Comparison of ENCODE assay signal across 22 cellular contexts in the genomic region with DNA sequence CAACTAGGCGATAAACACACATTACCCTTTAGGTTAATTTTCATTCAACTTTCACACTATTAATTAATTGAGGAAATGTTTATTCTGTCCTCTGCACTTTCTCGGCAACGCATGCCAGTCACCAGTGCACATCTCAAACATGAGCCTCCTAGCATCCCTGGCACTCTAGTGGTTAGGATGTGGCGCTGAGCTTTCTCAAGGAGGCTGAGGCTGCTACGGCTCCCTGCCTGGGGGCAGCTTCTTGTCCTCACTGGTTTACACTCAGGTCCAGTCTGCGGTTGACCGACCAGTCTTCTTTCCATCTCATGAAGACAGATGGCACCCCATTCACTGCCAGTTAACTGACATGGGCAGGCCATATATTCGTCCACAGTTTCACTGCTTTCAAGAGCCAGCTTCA.
A peak's percentile ranks its signal among the peaks of the same experiment; 100 is the strongest.
DNase-seq lines count a peak whose midpoint lies in the region; ATAC-seq and TF ChIP-seq lines count a peak whose summit lies in the region.
"Had no signal": no experiment of that assay in that cellular context is flagged by ENCODE, and none has a peak within 500 bp of the region (broad histone marks: within the 10 kb centered on the region; RNA-seq: fewer than 3 reads in every experiment).

No MANE protein-coding gene starts in this region.

- H3K27ac Mint-ChIP-seq in osteocyte (ENCODE audit: unreplicated experiment), result no peak overlapping the region
- no peak overlapping the region for H3K27ac Mint-ChIP-seq in nephron progenitor cell
- H3K27ac Mint-ChIP-seq: CD14-positive monocyte; CD4-positive, alpha-beta T cell; CD8-positive, alpha-beta memory T cell had no signal

- H3K27me3 Mint-ChIP-seq in osteocyte (ENCODE audit: unreplicated experiment), result no peaks in the 10 kb centered on the region
- H3K27me3 Mint-ChIP-seq in nephron progenitor cell (ENCODE audit: low read depth, poor library complexity), result peaks cover 15% of the 10 kb centered on the region

- H3K4me1 Mint-ChIP-seq in osteocyte (ENCODE audit: unreplicated experiment) (no peaks in the 10 kb centered on the region), nephron progenitor cell (peaks cover 28% of the 10 kb centered on the region)
- H3K4me1 Mint-ChIP-seq: CD14-positive monocyte; CD8-positive, alpha-beta memory T cell had no signal

- H3K4me3 Mint-ChIP-seq in osteocyte (ENCODE audit: unreplicated experiment) (no peak overlapping the region), nephron progenitor cell (no peak overlapping the region)
- H3K4me3 Mint-ChIP-seq: CD14-positive monocyte; CD4-positive, alpha-beta T cell; CD8-positive, alpha-beta memory T cell had no signal

- no peaks in the 10 kb centered on the region for H3K36me3 Mint-ChIP-seq in osteocyte (ENCODE audit: unreplicated experiment)
- H3K36me3 Mint-ChIP-seq in nephron progenitor cell (ENCODE audit: low read depth), result no peaks in the 10 kb centered on the region
- H3K36me3 Mint-ChIP-seq: CD14-positive monocyte; CD8-positive, alpha-beta memory T cell had no signal

- peaks cover 36% of the 10 kb centered on the region for H3K9me3 Mint-ChIP-seq in osteocyte (ENCODE audit: unreplicated experiment)
- peaks cover 27% of the 10 kb centered on the region for H3K9me3 Mint-ChIP-seq in nephron progenitor cell

- peak; percentile 36 for DNase-seq in activated effector memory CD4-positive, alpha-beta T cell treated with anti-CD3 and anti-CD28 coated beads, Interleukin-2, amount 50 U/mL, for 16 hours
- no peak for DNase-seq in activated effector memory CD4-positive, alpha-beta T cell treated with Interleukin-2 at 50 U/mL for 16 hours
- DNase-seq in left kidney (ENCODE audit: low read depth, low spot score) (peak; percentile 48), osteocyte (ENCODE audit: extremely low spot score, unreplicated experiment) (peak; percentile 63), nephron progenitor cell (no peak), inferior parietal cortex (ENCODE audit: extremely low spot score) (no peak)
- DNase-seq: 8988T; ACHN; AML-193; BE2C; CD4-positive, alpha-beta T cell; CD8-positive, alpha-beta memory T cell; DMS 273 treated with DMSO at 0.1 percent for 48 hours; DMS79; EL; GDM1; GM23248; HCEC 1CT had no signal

- no peak for TF ChIP-seq CTCF in osteocyte (IDR thresholded peaks at IDR 0.05)
- TF ChIP-seq CTCF in nephron progenitor cell (IDR thresholded peaks at IDR 0.05), result no peak

- no peak for ATAC-seq in HG03139 (IDR thresholded peaks at IDR 0.05; ENCODE audit: unreplicated experiment)
- ATAC-seq: A549, GM12878 had no signal

Comparison
In these comparisons a context has a peak if more than half of its experiments do, and no peak if none do; other contexts are left out.
1. DNase-seq: peak in activated effector memory CD4-positive, alpha-beta T cell treated with anti-CD3 and anti-CD28 coated beads, Interleukin-2, amount 50 U/mL, for 16 hours (single experiment), left kidney (single experiment) and osteocyte (single experiment); none in activated effector memory CD4-positive, alpha-beta T cell treated with Interleukin-2 at 50 U/mL for 16 hours (single experiment), nephron progenitor cell (single experiment) and inferior parietal cortex (single experiment).